ENCODE assay signal across 8 cellular contexts in the genomic region with DNA sequence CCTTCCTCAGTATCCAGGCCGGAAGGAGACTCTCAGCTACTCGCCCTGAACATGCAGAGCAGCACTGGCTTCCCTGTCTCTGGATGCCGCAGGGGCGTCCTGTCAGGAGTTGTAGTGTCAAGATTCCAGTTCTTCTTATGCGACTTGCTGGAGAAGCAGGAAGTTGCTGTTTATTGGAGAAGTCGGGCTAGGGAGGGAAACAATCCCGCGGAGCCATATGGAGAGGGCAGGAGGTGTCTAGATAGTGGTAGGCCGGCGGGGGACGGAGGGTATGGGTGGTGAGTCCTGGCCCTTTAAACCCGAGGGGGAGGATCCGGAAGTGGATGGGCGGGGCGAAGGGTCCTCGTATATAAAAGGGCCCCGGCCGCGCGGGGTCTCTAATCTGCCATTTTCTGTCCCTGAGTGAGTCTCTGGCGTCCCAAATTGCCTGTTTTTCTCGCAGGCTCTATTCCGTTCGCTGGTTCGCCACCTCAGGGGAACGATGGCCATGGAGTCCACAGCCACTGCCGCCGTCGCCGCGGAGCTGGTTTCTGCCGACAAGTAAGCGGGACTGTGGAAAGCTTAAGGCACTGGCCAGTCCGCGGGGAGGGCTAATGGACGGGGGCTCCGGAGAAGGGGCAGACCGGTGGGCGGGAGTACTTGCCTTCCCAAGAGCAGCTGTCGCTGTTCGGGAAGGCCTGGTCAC. TPM values are rescaled to one million over a fixed set of nuclear protein-coding genes. Genes with fewer than 3 reads are reported as not detected.
DNase-seq lines count a peak whose midpoint lies in the region; ATAC-seq, FAIRE-seq and TF ChIP-seq lines count a peak whose summit lies in the region.

A gene with protein sequence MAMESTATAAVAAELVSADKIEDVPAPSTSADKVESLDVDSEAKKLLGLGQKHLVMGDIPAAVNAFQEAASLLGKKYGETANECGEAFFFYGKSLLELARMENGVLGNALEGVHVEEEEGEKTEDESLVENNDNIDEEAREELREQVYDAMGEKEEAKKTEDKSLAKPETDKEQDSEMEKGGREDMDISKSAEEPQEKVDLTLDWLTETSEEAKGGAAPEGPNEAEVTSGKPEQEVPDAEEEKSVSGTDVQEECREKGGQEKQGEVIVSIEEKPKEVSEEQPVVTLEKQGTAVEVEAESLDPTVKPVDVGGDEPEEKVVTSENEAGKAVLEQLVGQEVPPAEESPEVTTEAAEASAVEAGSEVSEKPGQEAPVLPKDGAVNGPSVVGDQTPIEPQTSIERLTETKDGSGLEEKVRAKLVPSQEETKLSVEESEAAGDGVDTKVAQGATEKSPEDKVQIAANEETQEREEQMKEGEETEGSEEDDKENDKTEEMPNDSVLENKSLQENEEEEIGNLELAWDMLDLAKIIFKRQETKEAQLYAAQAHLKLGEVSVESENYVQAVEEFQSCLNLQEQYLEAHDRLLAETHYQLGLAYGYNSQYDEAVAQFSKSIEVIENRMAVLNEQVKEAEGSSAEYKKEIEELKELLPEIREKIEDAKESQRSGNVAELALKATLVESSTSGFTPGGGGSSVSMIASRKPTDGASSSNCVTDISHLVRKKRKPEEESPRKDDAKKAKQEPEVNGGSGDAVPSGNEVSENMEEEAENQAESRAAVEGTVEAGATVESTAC (plus strand): TSS at position 376 of the 685 bp plus-strand sequence. CDS start 106 bp downstream, at position 482.

- H3K9me3 ChIP-seq in cardiac muscle cell (ENCODE audit: low read depth) (no peaks in the 10 kb centered on the region), tibial nerve (no peaks in the 10 kb centered on the region)

- H3K4me3 ChIP-seq in cardiac muscle cell = peak within 1 kb of the TSS; percentile 94
- H3K4me3 ChIP-seq in tibial nerve = peak within 1 kb of the TSS; percentile 81 to 82 (median 82)

- TF ChIP-seq EP300 in tibial nerve (IDR thresholded peaks at IDR 0.05) = peak in 1 of 2 donors; percentile 96

- WGBS in tibial nerve, 2 donors = 0% methylated on average over 34 to 40 of the region's 41 CpGs

- peak within 1 kb of the TSS; percentile 79 for H3K27ac ChIP-seq in cardiac muscle cell
- peak within 1 kb of the TSS; percentile 66 to 94 (median 92) for H3K27ac ChIP-seq in tibial nerve

- H3K27me3 ChIP-seq in cardiac muscle cell (no peaks in the 10 kb centered on the region), tibial nerve (no peaks in the 10 kb centered on the region)

- TF ChIP-seq POLR2A in GM12891 (IDR thresholded peaks at IDR 0.05; ENCODE audit: low read depth, low read length) (peak; percentile 99), tibial nerve (IDR thresholded peaks at IDR 0.05) (peak; percentile 54 to 77)

- FAIRE-seq in GM12891 (lab: Jason Lieb, UNC) = peak; percentile 66

- H3K4me1 ChIP-seq in cardiac muscle cell (ENCODE audit: low read depth) (peaks cover 12% of the 10 kb centered on the region), tibial nerve (peaks cover 0 to 24% (median 13%) of the 10 kb centered on the region in 4 donors)

- H3K36me3 ChIP-seq in cardiac muscle cell = no peaks in the 10 kb centered on the region
- H3K36me3 ChIP-seq in tibial nerve = no peaks in the 10 kb centered on the region

- DNase-seq in GM12891 (ENCODE audit: insufficient read length, low spot score) = peak; percentile 61
- DNase-seq in NCI-H1417 (lab: John Stamatoyannopoulos, UW) = peak; percentile 87 to 95 (median 92)
- peak; percentile 76 for DNase-seq in SW480 (ENCODE audit: low spot score)
- peak; percentile 83 for DNase-seq in activated naive CD8-positive, alpha-beta T cell treated with anti-CD3 and anti-CD28 coated beads, Interleukin-2, amount 50 U/mL, for 16 hours (ENCODE audit: low read depth, low spot score)
- DNase-seq in cardiac muscle cell (ENCODE audit: low read depth in 1 of 2, low spot score in 1 of 2) = peak; percentile 86 to 93
- DNase-seq in pons (ENCODE audit: low spot score) = peak; percentile 88
- peak; percentile 79 to 93 for DNase-seq in tibial nerve (ENCODE audit: low spot score in 2 of 2)

- ATAC-seq in HG02759 (IDR thresholded peaks at IDR 0.05; ENCODE audit: unreplicated experiment) = peak; percentile 54

- no peak for TF ChIP-seq CTCF in cardiac muscle cell (IDR thresholded peaks at IDR 0.05; ENCODE audit: low read depth, low read length)
- TF ChIP-seq CTCF in tibial nerve (IDR thresholded peaks at IDR 0.05) = peak in 1 of 5 experiments; percentile 17

TF ChIP-seq in GM12891, 5 proteins besides CTCF, POLR2A, EP300 and RAD21:
- TF ChIP-seq TAF1 (IDR thresholded peaks at IDR 0.05; ENCODE audit: low read depth, low read length) = peak; percentile 89
- TF ChIP-seq POLR2AphosphoS5 (IDR thresholded peaks at IDR 0.05; ENCODE audit: low read depth, low read length) = peak; percentile 99
- no peak for TF ChIP-seq SPI1 (IDR thresholded peaks at IDR 0.05; ENCODE audit: low read depth, low read length)
- peak; percentile 65; the same call in 1 of the 2 replicates for TF ChIP-seq POU2F2 (IDR thresholded peaks at IDR 0.05; ENCODE audit: low read depth, low read length)
- no peak for TF ChIP-seq PAX5 (IDR thresholded peaks at IDR 0.05; ENCODE audit: insufficient read depth, low read length, severe bottlenecking)

RNA-seq across cellular contexts. Expression of the gene that starts here (rescaled TPM):
- polyA plus RNA-seq in GM12891 (2012; ENCODE audit: low read depth, missing spikeins) = 131 TPM
- total RNA-seq in cardiac muscle cell (54.9 and 89.3 TPM in 2 replicates), tibial nerve (100 to 1,000 TPM in 1 of 4 donors, 10 to 100 TPM in 3; 71.2 to 105 (median 80.6) TPM)
- polyA plus RNA-seq in cardiac muscle cell = 172 and 174 TPM in 2 replicates

Comparison
In these comparisons a context has a peak if more than half of its experiments do, and no peak if none do; other contexts are left out.
1. Peak in every context shown above with its lines: DNase-seq, ATAC-seq, H3K4me3 ChIP-seq and H3K27ac ChIP-seq.